Comparison of ENCODE assay signal across 9 cellular contexts in genomic region chr2:18559531-18559930, GRCh38. TPM values are rescaled to one million over a fixed set of nuclear protein-coding genes. Genes with fewer than 3 reads are reported as not detected.
A peak's percentile ranks its signal among the peaks of the same experiment; 100 is the strongest.
DNase-seq lines count a peak whose midpoint lies in the region; ATAC-seq and TF ChIP-seq lines count a peak whose summit lies in the region.
"Had no signal": no experiment of that assay in that cellular context is flagged by ENCODE, and none has a peak within 500 bp of the region (broad histone marks: within the 10 kb centered on the region; RNA-seq: fewer than 3 reads in every experiment).

No MANE protein-coding gene starts in this region.

- H3K36me3 Mint-ChIP-seq in naive thymus-derived CD8-positive, alpha-beta T cell = peaks cover 11 to 47% (median 28%) of the 10 kb centered on the region in 3 donors

- peak overlapping the region; percentile 88 to 99 (median 98) for H3K27ac Mint-ChIP-seq in naive thymus-derived CD8-positive, alpha-beta T cell

- H3K79me2 ChIP-seq in MM.1S (ENCODE audit: low read length) = peaks cover 21% of the 10 kb centered on the region

- peaks cover 0 to 9% (median 0%) of the 10 kb centered on the region in 9 donors for H3K9me3 Mint-ChIP-seq in naive thymus-derived CD8-positive, alpha-beta T cell

- H3K27me3 Mint-ChIP-seq in naive thymus-derived CD8-positive, alpha-beta T cell = no peaks in the 10 kb centered on the region

- peak overlapping the region; percentile 83 for H3K4me2 ChIP-seq in MM.1S (ENCODE audit: low read depth, low read length)

- peak overlapping the region; percentile 95 for H3K9ac ChIP-seq in MM.1S (ENCODE audit: low read length)

- H3K27ac ChIP-seq in MM.1S (ENCODE audit: low read length) (peak overlapping the region; percentile 90; the same call in 1 of the 2 replicates), coronary artery (peak overlapping the region; percentile 99)

- no peaks in the 10 kb centered on the region for H3K9me3 ChIP-seq in MM.1S (replicated peaks; ENCODE audit: insufficient read depth, low read length)

- peaks cover 14% of the 10 kb centered on the region for H3K4me1 ChIP-seq in MM.1S (ENCODE audit: low read length)

- H3K9me2 ChIP-seq in MM.1S (replicated peaks; ENCODE audit: insufficient read depth, low read length) = no peaks in the 10 kb centered on the region

- DNase-seq in MM.1S = no peak
- DNase-seq in coronary artery (ENCODE audit: low spot score) = no peak
- no peak for DNase-seq in naive thymus-derived CD8-positive, alpha-beta T cell
- DNase-seq in occipital lobe (lab: John Stamatoyannopoulos, UW) = no peak
- DNase-seq in Ammon's horn (ENCODE audit: low spot score) = no peak
- no peak for DNase-seq in GM20000 (ENCODE audit: low spot score)

- H3K4me3 Mint-ChIP-seq in naive thymus-derived CD8-positive, alpha-beta T cell = peak overlapping the region; percentile 82 to 97 (median 94)

- H3K36me3 ChIP-seq in MM.1S (replicated peaks; ENCODE audit: insufficient read depth, low read length) = no peaks in the 10 kb centered on the region; the same call in 1 of the 2 replicates

- H3F3A ChIP-seq in MM.1S (ENCODE audit: insufficient read depth, low read length) = peaks cover 4% of the 10 kb centered on the region; the same call in 1 of the 2 replicates

- H3K27me3 ChIP-seq in MM.1S (replicated peaks; ENCODE audit: insufficient read depth, low read length) = no peaks in the 10 kb centered on the region

- TF ChIP-seq CTCF in GM12875 (IDR thresholded peaks at IDR 0.05; ENCODE audit: borderline replicate concordance, insufficient read depth, low read depth, low read length) (no peak), MM.1S (IDR thresholded peaks at IDR 0.05; ENCODE audit: low read length) (no peak), coronary artery (IDR thresholded peaks at IDR 0.05) (no peak), GM20000 (IDR thresholded peaks at IDR 0.05; ENCODE audit: extremely low read depth, missing control alignments) (no peak)

- no peaks in the 10 kb centered on the region for H4K20me1 ChIP-seq in MM.1S (ENCODE audit: insufficient read depth, low read length)

- H2AFZ ChIP-seq in MM.1S (ENCODE audit: low read length) = peak overlapping the region; percentile 61

- H3K4me3 ChIP-seq in GM12875 (ENCODE audit: low read depth, low read length) = peak overlapping the region; percentile 69
- H3K4me3 ChIP-seq in MM.1S (ENCODE audit: low read length) = peak overlapping the region; percentile 78
- peak overlapping the region; percentile 98 for H3K4me3 ChIP-seq in coronary artery

- POLR2A ChIA-PET in naive thymus-derived CD8-positive, alpha-beta T cell (lab: Charles Lee) = interaction anchor here (0.7 to 2.3 kb wide), 11 partner anchors 8 to 1794 kb away, joined by 3 to 21 read pairs (median 5); partner anchors contain the start of gene TTC32

- ATAC-seq in naive thymus-derived CD8-positive, alpha-beta T cell = no peak
- no peak for ATAC-seq in HG03175 (IDR thresholded peaks at IDR 0.05; ENCODE audit: unreplicated experiment)

- H3K4me1 Mint-ChIP-seq in naive thymus-derived CD8-positive, alpha-beta T cell = peaks cover 27 to 57% (median 55%) of the 10 kb centered on the region in 4 donors

RNA-seq across cellular contexts. Expression of gene RDH14, which starts 0.9 kb away (rescaled TPM):
- total RNA-seq in naive thymus-derived CD8-positive, alpha-beta T cell = 10 to 100 TPM; 21.6 to 21.8 TPM
- 10 to 100 TPM; 46.3 to 56.2 (median 52.1) TPM for polyA plus RNA-seq in naive thymus-derived CD8-positive, alpha-beta T cell
- 25.7 TPM for total RNA-seq in occipital lobe

RNA-seq across cellular contexts. Expression of gene NT5C1B, which starts 29.8 kb away (rescaled TPM):
- not detected for total RNA-seq in naive thymus-derived CD8-positive, alpha-beta T cell
- polyA plus RNA-seq in naive thymus-derived CD8-positive, alpha-beta T cell = 1 to 10 TPM in 1 of 3 donors, under 1 TPM in 2; 0.57 to 1.1 (median 0.60) TPM
- not detected for total RNA-seq in occipital lobe
- total RNA-seq: T-helper 2 cell treated with Interferon-gamma antibody and Interleukin-4, amounts not matched to agents 100 ng/mL and 5 ng/mL, for 36 hours had no signal
